Comparison of ENCODE assay signal across 1 cellular context in genomic region chr15:66581972-66582537, GRCh38.
TF ChIP-seq lines count a peak whose summit lies in the region.

No MANE protein-coding gene starts in this region.

TF ChIP-seq in K562, 482 proteins besides CTCF, POLR2A, EP300 and RAD21 (continued from another document and continues in another):
- TF ChIP-seq FOS (IDR thresholded peaks at IDR 0.05; ENCODE audit: extremely low read depth, insufficient read length), result no peak
- no peak for TF ChIP-seq ESRRA (IDR thresholded peaks at IDR 0.05; ENCODE audit: borderline replicate concordance, low read depth)
- TF ChIP-seq RERE (CRISPR knock-in tag; IDR thresholded peaks at IDR 0.05; ENCODE audit: borderline replicate concordance), result no peak
- peak; percentile 96 for TF ChIP-seq MYC (IDR thresholded peaks at IDR 0.05; ENCODE audit: low read depth, low read length)
- TF ChIP-seq MYC (CRISPR knock-in tag; IDR thresholded peaks at IDR 0.05; ENCODE audit: borderline replicate concordance, low read depth), result peak; percentile 91
- TF ChIP-seq EZH2 (IDR thresholded peaks at IDR 0.05; ENCODE audit: borderline replicate concordance, low read depth, low read length), result no peak
- TF ChIP-seq TAL1 (IDR thresholded peaks at IDR 0.05), result no peak
- TF ChIP-seq RBM22 (IDR thresholded peaks at IDR 0.05; ENCODE audit: low read depth, low read length, poor library complexity, severe bottlenecking), result no peak
- TF ChIP-seq ERF (CRISPR knock-in tag; IDR thresholded peaks at IDR 0.05), result 0 out of 2 replicates have a peak, but pooled peaks have one; percentile 48
- no peak for TF ChIP-seq RFX1 (IDR thresholded peaks at IDR 0.05)
- no peak for TF ChIP-seq SFPQ (IDR thresholded peaks at IDR 0.05; ENCODE audit: low read depth, low read length)
- TF ChIP-seq ZNF232 (CRISPR knock-in tag; IDR thresholded peaks at IDR 0.05), result no peak
- TF ChIP-seq RBM14 (IDR thresholded peaks at IDR 0.05; ENCODE audit: borderline replicate concordance, insufficient read depth, low read depth, low read length), result no peak
- no peak for TF ChIP-seq ZNF586 (CRISPR knock-in tag; conservative IDR thresholded peaks at IDR 0.05)
- TF ChIP-seq ZNF263 (CRISPR knock-in tag; IDR thresholded peaks at IDR 0.05; ENCODE audit: borderline replicate concordance), result no peak
- no peak for TF ChIP-seq RUNX1 (IDR thresholded peaks at IDR 0.05; ENCODE audit: low read depth)
- TF ChIP-seq TRIM28 (IDR thresholded peaks at IDR 0.05), result no peak
- no peak for TF ChIP-seq ZNF507 (tag; conservative IDR thresholded peaks at IDR 0.05)
- TF ChIP-seq SMARCA5 (IDR thresholded peaks at IDR 0.05), result no peak
- TF ChIP-seq SP1 (CRISPR knock-in tag; IDR thresholded peaks at IDR 0.05), result peak; percentile 75
- TF ChIP-seq CLOCK (CRISPR knock-in tag; IDR thresholded peaks at IDR 0.05; ENCODE audit: borderline replicate concordance), result no peak
- no peak for TF ChIP-seq DMBX1 (CRISPR knock-in tag; IDR thresholded peaks at IDR 0.05; ENCODE audit: borderline replicate concordance)
- TF ChIP-seq USF2 (CRISPR knock-in tag; IDR thresholded peaks at IDR 0.05), result no peak
- TF ChIP-seq EWSR1 (IDR thresholded peaks at IDR 0.05; ENCODE audit: borderline replicate concordance, low read depth, partially characterized antibody), result no peak
- TF ChIP-seq ETS2 (tag; IDR thresholded peaks at IDR 0.05; ENCODE audit: borderline replicate concordance, poor library complexity, severe bottlenecking), result no peak
- no peak for TF ChIP-seq SRSF9 (IDR thresholded peaks at IDR 0.05; ENCODE audit: borderline replicate concordance, low read depth, low read length)
- TF ChIP-seq ARID3A (IDR thresholded peaks at IDR 0.05; ENCODE audit: borderline replicate concordance, low read depth, low read length), result no peak
- TF ChIP-seq KLF1 (tag; IDR thresholded peaks at IDR 0.05), result 0 out of 2 replicates have a peak, but pooled peaks have one; percentile 34
- TF ChIP-seq AFF1 (IDR thresholded peaks at IDR 0.05; ENCODE audit: low read depth in 1 of 2, partially characterized antibody in 2 of 2), result peak; percentile 68 to 89
- no peak for TF ChIP-seq KLF16 (IDR thresholded peaks at IDR 0.05)
- no peak for TF ChIP-seq POLR2AphosphoS2 (IDR thresholded peaks at IDR 0.05; ENCODE audit: low read length)
- TF ChIP-seq ZNF175 (CRISPR knock-in tag; IDR thresholded peaks at IDR 0.05; ENCODE audit: low read depth), result peak; percentile 60; the same call in 1 of the 2 replicates
- TF ChIP-seq CHAMP1 (IDR thresholded peaks at IDR 0.05), result peak; percentile 29; the same call in 1 of the 2 replicates
- TF ChIP-seq RBFOX2 (IDR thresholded peaks at IDR 0.05; ENCODE audit: low read depth, low read length), result peak; percentile 78
- no peak for TF ChIP-seq ZNF324 (CRISPR knock-in tag; IDR thresholded peaks at IDR 0.05)
- TF ChIP-seq NR2C2 (CRISPR knock-in tag; IDR thresholded peaks at IDR 0.05), result no peak
- peak; percentile 30 for TF ChIP-seq NR2C2 (tag; IDR thresholded peaks at IDR 0.05)
- no peak for TF ChIP-seq ZNF584 (CRISPR knock-in tag; IDR thresholded peaks at IDR 0.05; ENCODE audit: low read depth)
- TF ChIP-seq ZNF780A (CRISPR knock-in tag; IDR thresholded peaks at IDR 0.05), result no peak
- peak; percentile 36 for TF ChIP-seq RBBP5 (IDR thresholded peaks at IDR 0.05; ENCODE audit: borderline replicate concordance, insufficient read depth, low read length, poor library complexity, severe bottlenecking)
- peak; percentile 71 for TF ChIP-seq SIN3B (IDR thresholded peaks at IDR 0.05; ENCODE audit: low read depth)
